Comparison of ENCODE assay signal across 2 cellular contexts in genomic region chr10:125721035-125721434, GRCh38.
TF ChIP-seq lines count a peak whose summit lies in the region.

No MANE protein-coding gene starts in this region.

TF ChIP-seq in SK-N-SH, 30 proteins besides CTCF, POLR2A, EP300 and RAD21 (continued from another document):
- no peak for TF ChIP-seq RCOR1 (IDR thresholded peaks at IDR 0.05; ENCODE audit: low read length)
- no peak for TF ChIP-seq TAF1 (IDR thresholded peaks at IDR 0.05; ENCODE audit: borderline replicate concordance, low read depth, low read length)
- TF ChIP-seq JUND (IDR thresholded peaks at IDR 0.05), result no peak
- TF ChIP-seq SMC3 (IDR thresholded peaks at IDR 0.05; ENCODE audit: low read depth, low read length), result no peak
- TF ChIP-seq GATA2 (CRISPR knock-in tag; IDR thresholded peaks at IDR 0.05), result no peak
- TF ChIP-seq SIN3A (IDR thresholded peaks at IDR 0.05; ENCODE audit: borderline replicate concordance, low read depth, low read length), result no peak
- TF ChIP-seq IRF3 (IDR thresholded peaks at IDR 0.05; ENCODE audit: low read depth, low read length), result no peak
- no peak for TF ChIP-seq FOSL2 (IDR thresholded peaks at IDR 0.05; ENCODE audit: borderline replicate concordance, low read depth)
- no peak for TF ChIP-seq GABPA (IDR thresholded peaks at IDR 0.05; ENCODE audit: low read depth)
- TF ChIP-seq RXRA (IDR thresholded peaks at IDR 0.05; ENCODE audit: borderline replicate concordance, low read depth), result no peak

TF ChIP-seq in WTC11, 78 proteins besides CTCF, POLR2A, EP300 and RAD21 (continued from another document):
- TF ChIP-seq ZSCAN18 (CRISPR knock-in tag; IDR thresholded peaks at IDR 0.05) (no peak), CDX4 (CRISPR knock-in tag; IDR thresholded peaks at IDR 0.05; ENCODE audit: borderline replicate concordance) (no peak), NFYB (CRISPR knock-in tag; conservative IDR thresholded peaks at IDR 0.05; ENCODE audit: low read depth) (no peak), ZNF263 (CRISPR knock-in tag; IDR thresholded peaks at IDR 0.05; ENCODE audit: low read depth) (no peak)
